Comparison of ENCODE assay signal across 1 cellular context in genomic region chr14:105364100-105364708, GRCh38.
A peak's percentile ranks its signal among the peaks of the same experiment; 100 is the strongest.
TF ChIP-seq lines count a peak whose summit lies in the region.

No MANE protein-coding gene starts in this region.

TF ChIP-seq in GM12878, 131 proteins besides CTCF, POLR2A, EP300 and RAD21:
- TF ChIP-seq EGR1 (IDR thresholded peaks at IDR 0.05; ENCODE audit: borderline replicate concordance in 1 of 2, low read depth in 2 of 2, low read length in 2 of 2) (0 out of 3 replicates have a peak, but pooled peaks of 1 of the 2 experiments have one; percentile 28), RELB (IDR thresholded peaks at IDR 0.05; ENCODE audit: low read depth) (no peak), KDM1A (IDR thresholded peaks at IDR 0.05; ENCODE audit: borderline replicate concordance) (no peak), SKIL (IDR thresholded peaks at IDR 0.05; ENCODE audit: low read depth, poor library complexity, severe bottlenecking) (no peak), USF1 (IDR thresholded peaks at IDR 0.05; ENCODE audit: borderline replicate concordance, extremely low read length, insufficient read depth, low read depth, low read length) (no peak)
- TF ChIP-seq, protein P1, sequence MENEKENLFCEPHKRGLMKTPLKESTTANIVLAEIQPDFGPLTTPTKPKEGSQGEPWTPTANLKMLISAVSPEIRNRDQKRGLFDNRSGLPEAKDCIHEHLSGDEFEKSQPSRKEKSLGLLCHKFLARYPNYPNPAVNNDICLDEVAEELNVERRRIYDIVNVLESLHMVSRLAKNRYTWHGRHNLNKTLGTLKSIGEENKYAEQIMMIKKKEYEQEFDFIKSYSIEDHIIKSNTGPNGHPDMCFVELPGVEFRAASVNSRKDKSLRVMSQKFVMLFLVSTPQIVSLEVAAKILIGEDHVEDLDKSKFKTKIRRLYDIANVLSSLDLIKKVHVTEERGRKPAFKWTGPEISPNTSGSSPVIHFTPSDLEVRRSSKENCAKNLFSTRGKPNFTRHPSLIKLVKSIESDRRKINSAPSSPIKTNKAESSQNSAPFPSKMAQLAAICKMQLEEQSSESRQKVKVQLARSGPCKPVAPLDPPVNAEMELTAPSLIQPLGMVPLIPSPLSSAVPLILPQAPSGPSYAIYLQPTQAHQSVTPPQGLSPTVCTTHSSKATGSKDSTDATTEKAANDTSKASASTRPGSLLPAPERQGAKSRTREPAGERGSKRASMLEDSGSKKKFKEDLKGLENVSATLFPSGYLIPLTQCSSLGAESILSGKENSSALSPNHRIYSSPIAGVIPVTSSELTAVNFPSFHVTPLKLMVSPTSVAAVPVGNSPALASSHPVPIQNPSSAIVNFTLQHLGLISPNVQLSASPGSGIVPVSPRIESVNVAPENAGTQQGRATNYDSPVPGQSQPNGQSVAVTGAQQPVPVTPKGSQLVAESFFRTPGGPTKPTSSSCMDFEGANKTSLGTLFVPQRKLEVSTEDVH (IDR thresholded peaks at IDR 0.05; ENCODE audit: low read depth, partially characterized antibody) = no peak
